ENCODE assay signal across 30 cellular contexts in the genomic region with DNA sequence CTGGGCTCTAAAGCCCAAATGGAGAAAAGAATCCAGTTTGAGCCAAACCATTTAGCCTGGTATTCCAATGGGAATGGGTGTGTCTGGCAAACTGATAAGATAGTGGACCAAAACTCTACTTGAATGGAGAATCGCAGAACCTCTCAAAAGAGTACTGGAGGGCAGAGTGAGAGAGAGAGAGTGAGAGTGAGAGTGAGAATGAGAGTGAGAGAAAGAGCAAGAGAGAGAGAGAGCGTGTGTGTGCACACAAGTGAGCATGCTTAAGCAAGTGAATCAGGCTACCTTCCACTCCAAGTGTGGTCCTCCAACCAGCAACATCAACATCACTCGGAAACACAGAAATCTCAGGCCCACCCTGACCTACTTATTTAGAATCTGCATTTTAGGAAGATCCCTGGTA.
"Had no signal": no experiment of that assay in that cellular context is flagged by ENCODE, and none has a peak within 500 bp of the region (broad histone marks: within the 10 kb centered on the region; RNA-seq: fewer than 3 reads in every experiment).

No MANE protein-coding gene starts in this region.

- H3K4me1 ChIP-seq: adrenal gland, ascending aorta, body of pancreas, breast epithelium had no signal

- H3K9me3 ChIP-seq: adrenal gland, body of pancreas had no signal

- DNase-seq: activated effector memory CD4-positive, alpha-beta T cell treated with anti-CD3 and anti-CD28 coated beads, Interleukin-2, amount 50 U/mL, for 16 hours; activated effector memory CD4-positive, alpha-beta T cell treated with Interleukin-2 at 50 U/mL for 16 hours; activated gamma-delta T cell; activated gamma-delta T cell treated with Interleukin-2 at 50 U/mL for 16 hours; activated naive CD4-positive, alpha-beta T cell; activated naive CD4-positive, alpha-beta T cell treated with anti-CD3 and anti-CD28 coated beads for 36 hours; activated naive CD4-positive, alpha-beta T cell treated with anti-CD3 and anti-CD28 coated beads, Interleukin-2, amount 10 ng/mL, durations not matched to agents 7 days and 5 days; activated naive CD4-positive, alpha-beta T cell treated with anti-CD3 and anti-CD28 coated beads, Interleukin-2, amount 50 U/mL, for 16 hours; activated naive CD4-positive, alpha-beta T cell treated with Interleukin-2 at 50 U/mL for 16 hours; activated naive CD8-positive, alpha-beta T cell treated with anti-CD3 and anti-CD28 coated beads for 36 hours; activated naive CD8-positive, alpha-beta T cell treated with anti-CD3 and anti-CD28 coated beads, Interleukin-2, amount 10 ng/mL, durations not matched to agents 7 days and 5 days; activated naive CD8-positive, alpha-beta T cell treated with anti-CD3 and anti-CD28 coated beads, Interleukin-2, amount 50 U/mL, for 24 hours; activated T-cell treated with anti-CD3 and anti-CD28 coated beads, Interleukin-2, amount 50 U/mL, for 1 hour; activated T-cell treated with anti-CD3 and anti-CD28 coated beads, Interleukin-2, amount 50 U/mL, for 24 hours; activated T-cell treated with anti-CD3 and anti-CD28 coated beads, Interleukin-2, amount 50 U/mL, for 4 hours; activated T-cell treated with anti-CD3 and anti-CD28 coated beads, Interleukin-2, amount 50 U/mL, for 48 hours; activated T-cell treated with anti-CD3 and anti-CD28 coated beads, Interleukin-2, amount 50 U/mL, for 72 hours; adrenal gland; amniotic stem cell; amygdala; anterior cingulate cortex; aorta; body of pancreas; brain microvascular endothelial cell; caudate nucleus; central memory CD4-positive, alpha-beta T cell; cerebellar nuclear complex had no signal

- H3K27me3 ChIP-seq: adrenal gland, ascending aorta, body of pancreas, brain microvascular endothelial cell, breast epithelium, cardiac muscle cell had no signal

- H3K36me3 ChIP-seq: adrenal gland, ascending aorta, brain microvascular endothelial cell, breast epithelium, cardiac muscle cell had no signal

- H3K4me3 ChIP-seq: adrenal gland, ascending aorta, body of pancreas, breast epithelium, cardiac muscle cell had no signal

- H3K27ac ChIP-seq: adrenal gland, ascending aorta, body of pancreas, brain microvascular endothelial cell, breast epithelium, cardiac muscle cell had no signal
